Comparison of ENCODE assay signal across 9 cellular contexts in the genomic region with DNA sequence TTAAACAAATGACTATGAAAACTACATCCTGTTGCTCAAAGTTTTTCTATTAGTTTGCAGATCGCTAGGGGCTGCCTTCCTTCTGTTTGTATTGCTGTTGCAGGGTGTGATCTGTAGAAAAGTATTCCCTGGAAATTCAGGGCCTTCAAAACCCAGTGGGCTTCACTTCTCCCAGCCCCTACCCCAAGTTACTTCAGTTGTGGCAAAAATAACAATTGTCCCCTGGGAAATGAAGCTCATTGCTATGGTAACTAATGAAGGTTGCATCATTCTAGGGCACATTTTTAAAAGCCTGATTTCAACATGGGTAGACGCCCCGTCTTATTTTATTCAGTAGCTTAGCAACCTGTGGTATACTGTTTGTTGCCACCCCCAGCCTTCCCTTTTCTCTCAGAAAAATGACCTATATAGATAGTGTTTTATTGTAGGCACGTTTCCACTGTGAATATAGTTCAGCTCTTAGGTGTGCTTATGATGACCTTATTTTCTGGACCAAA.
A peak's percentile ranks its signal among the peaks of the same experiment; 100 is the strongest.
DNase-seq lines count a peak whose midpoint lies in the region; ATAC-seq, FAIRE-seq and TF ChIP-seq lines count a peak whose summit lies in the region.
"Had no signal": no experiment of that assay in that cellular context is flagged by ENCODE, and none has a peak within 500 bp of the region (broad histone marks: within the 10 kb centered on the region; RNA-seq: fewer than 3 reads in every experiment).

No MANE protein-coding gene starts in this region.

- no TSS peak for BruUV-seq in GM12878 (replicated peaks; lab: Mats Ljungman, UMichigan)

- no peaks in the 10 kb centered on the region for H3K36me3 ChIP-seq in GM12878 (ENCODE audit: control insufficient read depth in 2 of 2, insufficient read depth in 2 of 2, low read length in 1 of 2)
- H3K36me3 ChIP-seq in left lung: no peaks in the 10 kb centered on the region

- RAD21 ChIA-PET in GM12878 (lab: Charles Lee; ENCODE audit: unreplicated experiment): interaction anchor here (0.6 to 2.2 kb wide), 8 partner anchors 12 to 191 kb away, joined by 3 to 9 read pairs (median 4); no protein-coding TSS in a partner anchor

- intact Hi-C loops in GM12878 (cut with micrococcal nuclease; ENCODE audit: unreplicated experiment) (no loop called here), left lung (cut with DNase I) (no loop called here)

- peak overlapping the region; percentile 39 for H3K4me3 ChIP-seq in NB4 (ENCODE audit: low read depth, low read length)
- H3K4me3 ChIP-seq in GM12878: no peak overlapping the region; the same call in 1 of the 2 replicates
- H3K4me3 ChIP-seq in left lung: no peak overlapping the region

- no peak overlapping the region for H3K9ac ChIP-seq in GM12878 (ENCODE audit: control insufficient read depth, insufficient read depth, low read length)

- no peak for FAIRE-seq in GM12878 (lab: Jason Lieb, UNC)

- SMC1A ChIA-PET in GM12878 (lab: Charles Lee; ENCODE audit: uncharacterized antibody, unreplicated experiment): interaction anchor here (0.5 to 2.7 kb wide), 21 partner anchors 11 to 191 kb away, joined by 3 to 14 read pairs (median 4); no protein-coding TSS in a partner anchor

- ATAC-seq in GM19043 (IDR thresholded peaks at IDR 0.05; ENCODE audit: low read depth, unreplicated experiment): peak; percentile 61
- peak; percentile 85 for ATAC-seq in GM12878
- peak; percentile 81 for ATAC-seq in left lung
- no peak for ATAC-seq in GM21737 (IDR thresholded peaks at IDR 0.05; ENCODE audit: unreplicated experiment)
- no peak for ATAC-seq in HG02852 (IDR thresholded peaks at IDR 0.05; ENCODE audit: unreplicated experiment)
- ATAC-seq in GM18870 (IDR thresholded peaks at IDR 0.05; ENCODE audit: unreplicated experiment): no peak

- DNase-seq in NB4 (ENCODE audit: low read depth) (peak; percentile 93), GM12878 (ENCODE audit: low read depth, low spot score) (no peak), left lung (no peak), GDM1 (lab: John Stamatoyannopoulos, UW) (no peak)

- H3K4me2 ChIP-seq in GM12878 (ENCODE audit: control insufficient read depth, insufficient read depth): 0 out of 2 replicates have a peak overlapping the region, but pooled peaks have one; percentile 23

- TF ChIP-seq POLR2A in NB4 (IDR thresholded peaks at IDR 0.05; ENCODE audit: extremely low read depth, insufficient read length) (no peak), GM12878 (IDR thresholded peaks at IDR 0.05; ENCODE audit: low read depth, low read length) (no peak)

- H3K27me3 ChIP-seq in GM12878 (replicated peaks in 1 of 2; ENCODE audit: control insufficient read depth in 2 of 2, insufficient read depth in 2 of 2, low read length in 1 of 2) (no peaks in the 10 kb centered on the region), left lung (no peaks in the 10 kb centered on the region)

- POLR2A ChIA-PET in GM12878 (lab: Charles Lee): interaction anchor here (0.6 to 1.3 kb wide), 3 partner anchors 22 to 32 kb away, joined by 3 to 4 read pairs (median 3); no protein-coding TSS in a partner anchor

- no peaks in the 10 kb centered on the region; the same call in none of the 2 replicates for H3K79me2 ChIP-seq in GM12878 (ENCODE audit: control insufficient read depth, insufficient read depth, low read length)

- H3K4me1 ChIP-seq in GM12878 (ENCODE audit: control insufficient read depth, insufficient read depth, low read length) (peaks cover 12% of the 10 kb centered on the region), left lung (peaks cover 23 to 45% of the 10 kb centered on the region in 2 donors)

- CTCF ChIA-PET in GM12878 (lab: Yijun Ruan, JAX): interaction anchor here (0.7 to 1.8 kb wide), 7 partner anchors 11 to 192 kb away, joined by 3 to 7 read pairs (median 4); partner anchors contain the start of gene INTS6

- no peak overlapping the region; the same call in 1 of the 2 replicates for H3K27ac ChIP-seq in GM12878 (ENCODE audit: control insufficient read depth, insufficient read depth)
- H3K27ac ChIP-seq in left lung: peak overlapping the region; percentile 21 to 74
- H3K27ac ChIP-seq: VCaP had no signal

- TF ChIP-seq RAD21 in GM12878 (IDR thresholded peaks at IDR 0.05; ENCODE audit: insufficient read depth, low read depth, low read length): no peak

- WGBS in GM12878 (ENCODE audit: insufficient coverage, insufficient replicate concordance, low lambda C conversion rate, missing lambda C conversion rate): 1% methylated on average over 4 of the region's 4 CpGs

- in situ Hi-C loops in GM12878 (cut with MboI): no loop called here

- TF ChIP-seq CTCF in NB4 (IDR thresholded peaks at IDR 0.05; ENCODE audit: low read depth, low read length) (no peak), GM12878 (IDR thresholded peaks at IDR 0.05 in 2 of 3, conservative IDR thresholded peaks at IDR 0.05 in 1 of 3; ENCODE audit: control insufficient read depth in 2 of 3, extremely low read depth in 1 of 3, insufficient read depth in 1 of 3, low read depth in 3 of 3, low read length in 3 of 3) (no peak), left lung (IDR thresholded peaks at IDR 0.05) (no peak)

- H2AFZ ChIP-seq in GM12878 (ENCODE audit: control insufficient read depth, low read depth, low read length): no peak overlapping the region

- H4K20me1 ChIP-seq in GM12878 (ENCODE audit: control insufficient read depth, insufficient read depth): no peaks in the 10 kb centered on the region

- H3K9me3 ChIP-seq in GM12878 (replicated peaks; ENCODE audit: control insufficient read depth, insufficient read depth, low read length) (no peaks in the 10 kb centered on the region), left lung (no peaks in the 10 kb centered on the region)

- TF ChIP-seq EP300 in GM12878 (IDR thresholded peaks at IDR 0.05; ENCODE audit: borderline replicate concordance in 1 of 2, control insufficient read depth in 1 of 2, low read depth in 2 of 2, low read length in 2 of 2): no peak

TF ChIP-seq in GM12878, 131 proteins besides CTCF, POLR2A, EP300 and RAD21:
- TF ChIP-seq CEBPB (IDR thresholded peaks at IDR 0.05; ENCODE audit: borderline replicate concordance in 1 of 2, low read depth in 2 of 2, low read length in 2 of 2) (peak in 1 of 2 experiments; percentile 49; a peak in 1 of 4 replicates), MEF2B (IDR thresholded peaks at IDR 0.05; ENCODE audit: partially characterized antibody, poor library complexity, severe bottlenecking) (peak; percentile 84), FOS (IDR thresholded peaks at IDR 0.05; ENCODE audit: borderline replicate concordance, extremely low read depth, insufficient read length) (no peak), NR2C1 (IDR thresholded peaks at IDR 0.05) (no peak), RELA (IDR thresholded peaks at IDR 0.05; ENCODE audit: borderline replicate concordance, partially characterized antibody) (no peak), SUPT20H (IDR thresholded peaks at IDR 0.05; ENCODE audit: borderline replicate concordance, control insufficient read depth, low read depth, low read length) (no peak), BHLHE40 (IDR thresholded peaks at IDR 0.05; ENCODE audit: borderline replicate concordance in 1 of 2, low read depth in 2 of 2, low read length in 1 of 2) (peak in 1 of 2 experiments; percentile 24; a peak in 1 of 4 replicates), SMAD5 (IDR thresholded peaks at IDR 0.05; ENCODE audit: low read depth) (no peak), CHD2 (IDR thresholded peaks at IDR 0.05; ENCODE audit: borderline replicate concordance, low read depth, low read length) (no peak), GATAD2B (conservative IDR thresholded peaks at IDR 0.05; ENCODE audit: low read depth) (no peak), MTA2 (IDR thresholded peaks at IDR 0.05; ENCODE audit: low read depth) (no peak)
- TF ChIP-seq, protein P1, sequence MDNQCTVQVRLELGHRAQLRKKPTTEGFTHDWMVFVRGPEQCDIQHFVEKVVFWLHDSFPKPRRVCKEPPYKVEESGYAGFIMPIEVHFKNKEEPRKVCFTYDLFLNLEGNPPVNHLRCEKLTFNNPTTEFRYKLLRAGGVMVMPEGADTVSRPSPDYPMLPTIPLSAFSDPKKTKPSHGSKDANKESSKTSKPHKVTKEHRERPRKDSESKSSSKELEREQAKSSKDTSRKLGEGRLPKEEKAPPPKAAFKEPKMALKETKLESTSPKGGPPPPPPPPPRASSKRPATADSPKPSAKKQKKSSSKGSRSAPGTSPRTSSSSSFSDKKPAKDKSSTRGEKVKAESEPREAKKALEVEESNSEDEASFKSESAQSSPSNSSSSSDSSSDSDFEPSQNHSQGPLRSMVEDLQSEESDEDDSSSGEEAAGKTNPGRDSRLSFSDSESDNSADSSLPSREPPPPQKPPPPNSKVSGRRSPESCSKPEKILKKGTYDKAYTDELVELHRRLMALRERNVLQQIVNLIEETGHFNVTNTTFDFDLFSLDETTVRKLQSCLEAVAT (IDR thresholded peaks at IDR 0.05): no peak
- TF ChIP-seq, protein P2, sequence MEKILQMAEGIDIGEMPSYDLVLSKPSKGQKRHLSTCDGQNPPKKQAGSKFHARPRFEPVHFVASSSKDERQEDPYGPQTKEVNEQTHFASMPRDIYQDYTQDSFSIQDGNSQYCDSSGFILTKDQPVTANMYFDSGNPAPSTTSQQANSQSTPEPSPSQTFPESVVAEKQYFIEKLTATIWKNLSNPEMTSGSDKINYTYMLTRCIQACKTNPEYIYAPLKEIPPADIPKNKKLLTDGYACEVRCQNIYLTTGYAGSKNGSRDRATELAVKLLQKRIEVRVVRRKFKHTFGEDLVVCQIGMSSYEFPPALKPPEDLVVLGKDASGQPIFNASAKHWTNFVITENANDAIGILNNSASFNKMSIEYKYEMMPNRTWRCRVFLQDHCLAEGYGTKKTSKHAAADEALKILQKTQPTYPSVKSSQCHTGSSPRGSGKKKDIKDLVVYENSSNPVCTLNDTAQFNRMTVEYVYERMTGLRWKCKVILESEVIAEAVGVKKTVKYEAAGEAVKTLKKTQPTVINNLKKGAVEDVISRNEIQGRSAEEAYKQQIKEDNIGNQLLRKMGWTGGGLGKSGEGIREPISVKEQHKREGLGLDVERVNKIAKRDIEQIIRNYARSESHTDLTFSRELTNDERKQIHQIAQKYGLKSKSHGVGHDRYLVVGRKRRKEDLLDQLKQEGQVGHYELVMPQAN (conservative IDR thresholded peaks at IDR 0.05): no peak

Comparison
In these comparisons a context has a peak if more than half of its experiments do, and no peak if none do; other contexts are left out.
1. ATAC-seq: peak in GM19043 (single experiment), GM12878 (single experiment) and left lung (single experiment); none in GM21737 (single experiment), HG02852 (single experiment) and GM18870 (single experiment).